32 cellular contexts compared by ENCODE assay signal in genomic region chr4:148574941-148575340, GRCh38.
"Had no signal": no experiment of that assay in that cellular context is flagged by ENCODE, and none has a peak within 500 bp of the region (broad histone marks: within the 10 kb centered on the region; RNA-seq: fewer than 3 reads in every experiment).

No MANE protein-coding gene starts in this region.

- DNase-seq: activated CD4-positive, alpha-beta T cell treated with anti-CD3 and anti-CD28 coated beads for 4 hours; activated CD4-positive, alpha-beta T cell treated with anti-CD3 and anti-CD28 coated beads, Interleukin-2, amount 50 U/mL, for 4 hours; activated effector memory CD4-positive, alpha-beta T cell treated with Interleukin-2 at 50 U/mL for 16 hours; activated naive CD4-positive, alpha-beta T cell treated with Interleukin-2 at 50 U/mL for 16 hours; anterior cingulate cortex; body of pancreas; cerebellar nuclear complex; cortex of kidney; effector memory CD8-positive, alpha-beta T cell; erythroblast; lower lobe of right lung; naive thymus-derived CD4-positive, alpha-beta T cell; nucleus accumbens; pancreas; right cardiac atrium; stimulated activated CD4-positive, alpha-beta T cell treated with anti-CD3 and anti-CD28 coated beads, Interleukin-1b, Interleukin-23, amount 100 ng/mL, for 48 hours; stimulated activated CD4-positive, alpha-beta T cell treated with anti-CD3 and anti-CD28 coated beads, Interleukin-4, amount 100 ng/mL, for 4 hours; stimulated activated CD8-positive, alpha-beta memory T cell treated with anti-CD3 and anti-CD28 coated beads, Interleukin-4, amount 100 ng/mL, for 48 hours; stimulated activated naive CD8-positive, alpha-beta T cell treated with anti-CD3 and anti-CD28 coated beads, Interleukin-15, amount 100 ng/mL, for 72 hours; substantia nigra; T-helper 9 cell; upper lobe of right lung had no signal

- H3K4me1 Mint-ChIP-seq: naive thymus-derived CD4-positive, alpha-beta T cell; neural crest cell; stimulated activated memory B cell treated with anti-CD40 and anti-IgM and Interleukin-4, amounts not matched to agents 10 μg/mL and 1 μg/mL and 100 μg/mL, for 72 hours; stimulated activated naive CD8-positive, alpha-beta T cell treated with anti-CD3 and anti-CD28 coated beads, Interleukin-15, amount 100 ng/mL, for 72 hours had no signal

- H3K27me3 Mint-ChIP-seq: activated naive CD8-positive, alpha-beta T cell; effector memory CD8-positive, alpha-beta T cell; naive thymus-derived CD4-positive, alpha-beta T cell; stimulated activated memory B cell treated with anti-CD40 and anti-IgM and Interleukin-4, amounts not matched to agents 10 μg/mL and 1 μg/mL and 100 μg/mL, for 72 hours; stimulated activated naive CD8-positive, alpha-beta T cell treated with anti-CD3 and anti-CD28 coated beads, Interleukin-15, amount 100 ng/mL, for 72 hours had no signal

- H3K4me3 ChIP-seq: body of pancreas, gastroesophageal sphincter, lower lobe of right lung, pancreas, prostate gland, SJSA1, skin epidermis, upper lobe of right lung had no signal

- H3K27ac Mint-ChIP-seq: activated naive CD8-positive, alpha-beta T cell; effector memory CD8-positive, alpha-beta T cell; naive thymus-derived CD4-positive, alpha-beta T cell; stimulated activated memory B cell treated with anti-CD40 and anti-IgM and Interleukin-4, amounts not matched to agents 10 μg/mL and 1 μg/mL and 100 μg/mL, for 72 hours; stimulated activated naive CD8-positive, alpha-beta T cell treated with anti-CD3 and anti-CD28 coated beads, Interleukin-15, amount 100 ng/mL, for 72 hours; T-helper 1 cell treated with Interleukin-12 subunit alpha and Interleukin-12 subunit beta and Interleukin-4 antibody, amounts not matched to agents 30 μg/mL and 1 μg/mL, for 36 hours had no signal

- ATAC-seq: body of pancreas; effector memory CD8-positive, alpha-beta T cell; gastroesophageal sphincter; lower lobe of right lung; naive thymus-derived CD4-positive, alpha-beta T cell; pancreas; right cardiac atrium; stimulated activated memory B cell treated with anti-CD40 and anti-IgM and Interleukin-4, amounts not matched to agents 10 μg/mL and 1 μg/mL and 100 μg/mL, for 72 hours; stimulated activated naive CD8-positive, alpha-beta T cell treated with anti-CD3 and anti-CD28 coated beads, Interleukin-15, amount 100 ng/mL, for 72 hours; upper lobe of right lung had no signal

- H3K27me3 ChIP-seq: body of pancreas, gastroesophageal sphincter, pancreas, SJSA1, upper lobe of right lung had no signal

- H3K27ac ChIP-seq: body of pancreas, gastroesophageal sphincter, lower lobe of right lung, pancreas, prostate gland, SJSA1, upper lobe of right lung, VCaP had no signal

- H3K9me3 Mint-ChIP-seq: effector memory CD8-positive, alpha-beta T cell had no signal

- FAIRE-seq: pancreas, TTC549 had no signal

- H3K4me3 Mint-ChIP-seq: activated naive CD8-positive, alpha-beta T cell; effector memory CD8-positive, alpha-beta T cell; naive thymus-derived CD4-positive, alpha-beta T cell; neural crest cell; stimulated activated memory B cell treated with anti-CD40 and anti-IgM and Interleukin-4, amounts not matched to agents 10 μg/mL and 1 μg/mL and 100 μg/mL, for 72 hours; stimulated activated naive CD8-positive, alpha-beta T cell treated with anti-CD3 and anti-CD28 coated beads, Interleukin-15, amount 100 ng/mL, for 72 hours; T-helper 1 cell treated with Interleukin-12 subunit alpha and Interleukin-12 subunit beta and Interleukin-4 antibody, amounts not matched to agents 30 μg/mL and 1 μg/mL, for 36 hours had no signal

- H3K4me1 ChIP-seq: body of pancreas, gastroesophageal sphincter, lower lobe of right lung, pancreas, prostate gland, SJSA1, upper lobe of right lung had no signal

- H3K36me3 Mint-ChIP-seq: stimulated activated memory B cell treated with anti-CD40 and anti-IgM and Interleukin-4, amounts not matched to agents 10 μg/mL and 1 μg/mL and 100 μg/mL, for 72 hours had no signal

- H3K36me3 ChIP-seq: gastroesophageal sphincter, lower lobe of right lung, pancreas, prostate gland, SJSA1, upper lobe of right lung had no signal

- H3K9me3 ChIP-seq: body of pancreas, pancreas, prostate gland, SJSA1, upper lobe of right lung had no signal
